In genomic region chr7:12715372-12716133, GRCh38 we compare ENCODE assay signal across 8 cellular contexts. TPM values are rescaled to one million over a fixed set of nuclear protein-coding genes. Genes with fewer than 3 reads are reported as not detected.
A peak's percentile ranks its signal among the peaks of the same experiment; 100 is the strongest.
DNase-seq lines count a peak whose midpoint lies in the region; ATAC-seq and TF ChIP-seq lines count a peak whose summit lies in the region.

No MANE protein-coding gene starts in this region.

- intact Hi-C loops in activated CD4-positive, alpha-beta T cell treated with anti-CD3 and anti-CD28 coated beads, Interleukin-2, amount 10 ng/mL, durations not matched to agents 24 days and 14 days (cut with micrococcal nuclease) = loop anchor here (2.0 kb wide), 1 partner anchor 15 kb away; no protein-coding TSS in a partner anchor
- intact Hi-C loops in psoas muscle (cut with DNase I) = no loop called here

- no peaks in the 10 kb centered on the region for H3K36me3 ChIP-seq in hepatocyte (replicated peaks; ENCODE audit: insufficient read depth, low read depth)
- no peaks in the 10 kb centered on the region for H3K36me3 ChIP-seq in psoas muscle (ENCODE audit: insufficient read depth in 1 of 2, low read depth in 1 of 2)

- in situ Hi-C loops in astrocyte of the cerebellum (cut with HindIII; ENCODE audit: low sequenced_read_pairs) = no loop called here

- H3K4me1 Mint-ChIP-seq in activated CD4-positive, alpha-beta T cell treated with anti-CD3 and anti-CD28 coated beads, Interleukin-2, amount 10 ng/mL, durations not matched to agents 24 days and 14 days = peaks cover 33% of the 10 kb centered on the region

- peak overlapping the region; percentile 11 for H2AFZ ChIP-seq in hepatocyte

- H3K27me3 Mint-ChIP-seq in activated CD4-positive, alpha-beta T cell treated with anti-CD3 and anti-CD28 coated beads, Interleukin-2, amount 10 ng/mL, durations not matched to agents 24 days and 14 days = no peaks in the 10 kb centered on the region

- WGBS in hepatocyte (ENCODE audit: low lambda C conversion rate, missing lambda C conversion rate) = 27% methylated on average over 12 of the region's 12 CpGs
- 16 to 27% (median 22%) methylated on average over 12 of the region's 12 CpGs for WGBS in psoas muscle, 3 donors

- H3K27me3 ChIP-seq in hepatocyte (no peaks in the 10 kb centered on the region), psoas muscle (ENCODE audit: insufficient read depth in 3 of 3, low read length in 2 of 3) (no peaks in the 10 kb centered on the region)

- H3K27ac ChIP-seq in hepatocyte = peak overlapping the region; percentile 72
- peak overlapping the region; percentile 58 for H3K27ac ChIP-seq in psoas muscle

- peaks cover 4% of the 10 kb centered on the region for H3K9me3 Mint-ChIP-seq in activated CD4-positive, alpha-beta T cell treated with anti-CD3 and anti-CD28 coated beads, Interleukin-2, amount 10 ng/mL, durations not matched to agents 24 days and 14 days

- H3K9me3 ChIP-seq in hepatocyte (ENCODE audit: low read depth) (no peaks in the 10 kb centered on the region), psoas muscle (no peaks in the 10 kb centered on the region)

- DNase-seq in activated CD4-positive, alpha-beta T cell treated with anti-CD3 and anti-CD28 coated beads, Interleukin-2, amount 10 ng/mL, durations not matched to agents 24 days and 14 days = peak; percentile 77
- DNase-seq in activated CD4-positive, alpha-beta T cell treated with anti-CD3 and anti-CD28 coated beads, Interleukin-2, amount 50 U/mL, for 1 hour = no peak
- DNase-seq in OCI-M1 (lab: John Stamatoyannopoulos, UW) (peak; percentile 94), astrocyte of the cerebellum (ENCODE audit: low read depth) (peak; percentile 84), hepatocyte (ENCODE audit: low spot score) (peak; percentile 78), psoas muscle (peak; percentile 67 to 69), SK-N-DZ (ENCODE audit: low spot score) (no peak)
- no peak for DNase-seq in effector CD4-positive, alpha-beta T cell

- H3K27ac Mint-ChIP-seq in activated CD4-positive, alpha-beta T cell treated with anti-CD3 and anti-CD28 coated beads, Interleukin-2, amount 10 ng/mL, durations not matched to agents 24 days and 14 days = peak overlapping the region; percentile 70

- no peaks in the 10 kb centered on the region for H3K9me2 ChIP-seq in hepatocyte (replicated peaks; ENCODE audit: insufficient read depth)

- H3K4me3 ChIP-seq in astrocyte of the cerebellum (ENCODE audit: low read depth, low read length) = peak overlapping the region; percentile 17
- no peak overlapping the region for H3K4me3 ChIP-seq in hepatocyte
- H3K4me3 ChIP-seq in psoas muscle = peak overlapping the region; percentile 38

- H3K4me1 ChIP-seq in hepatocyte (ENCODE audit: insufficient read depth) (peaks cover 30% of the 10 kb centered on the region), psoas muscle (peaks cover 17% of the 10 kb centered on the region)

- ATAC-seq in psoas muscle = peak; percentile 39 to 94 (median 93)

- no peaks in the 10 kb centered on the region for H3K79me2 ChIP-seq in hepatocyte

- no peaks in the 10 kb centered on the region for H3K36me3 Mint-ChIP-seq in activated CD4-positive, alpha-beta T cell treated with anti-CD3 and anti-CD28 coated beads, Interleukin-2, amount 10 ng/mL, durations not matched to agents 24 days and 14 days (ENCODE audit: low read depth)

- H3K4me3 Mint-ChIP-seq in activated CD4-positive, alpha-beta T cell treated with anti-CD3 and anti-CD28 coated beads, Interleukin-2, amount 10 ng/mL, durations not matched to agents 24 days and 14 days = peak overlapping the region; percentile 21

- peak overlapping the region; percentile 70 for H3K4me2 ChIP-seq in hepatocyte

- H4K20me1 ChIP-seq in hepatocyte (ENCODE audit: insufficient read depth, poor library complexity, severe bottlenecking) = no peaks in the 10 kb centered on the region

- TF ChIP-seq CTCF in astrocyte of the cerebellum (IDR thresholded peaks at IDR 0.05; ENCODE audit: low read depth, low read length, missing control alignments) (no peak), hepatocyte (IDR thresholded peaks at IDR 0.05; ENCODE audit: poor library complexity) (no peak), psoas muscle (IDR thresholded peaks at IDR 0.05) (no peak)

RNA-seq across cellular contexts. Expression of gene ARL4A, which starts 28.1 kb away (rescaled TPM):
- 8.9 and 11.0 TPM in 2 replicates for total RNA-seq in activated CD4-positive, alpha-beta T cell treated with anti-CD3 and anti-CD28 coated beads, Interleukin-2, amount 10 ng/mL, durations not matched to agents 24 days and 14 days
- 64.0 and 66.7 TPM in 2 replicates for total RNA-seq in hepatocyte
- polyA plus RNA-seq in hepatocyte = 59.3 and 60.3 TPM in 2 replicates
- total RNA-seq in psoas muscle = 10 to 100 TPM in 1 of 4 donors, 1 to 10 TPM in 3; 2.5 to 15.3 (median 5.2) TPM
- 10 to 100 TPM in 2 of 3 donors, 1 to 10 TPM in 1; 6.6 to 47.7 (median 12.6) TPM for polyA plus RNA-seq in psoas muscle
- polyA plus RNA-seq in SK-N-DZ (2014; cell fraction: cytosol; rRNA removed) = 6.1 and 10.7 TPM in 2 replicates
- polyA plus RNA-seq in SK-N-DZ (2014; cell fraction: nucleus; rRNA removed) = 3.8 and 8.4 TPM in 2 replicates

Comparison
In these comparisons a context has a peak if more than half of its experiments do, and no peak if none do; other contexts are left out.
1. DNase-seq: peak in activated CD4-positive, alpha-beta T cell treated with anti-CD3 and anti-CD28 coated beads, Interleukin-2, amount 10 ng/mL, durations not matched to agents 24 days and 14 days (single experiment), OCI-M1 (single experiment), astrocyte of the cerebellum (single experiment), hepatocyte (single experiment) and psoas muscle (2 of 2); none in activated CD4-positive, alpha-beta T cell treated with anti-CD3 and anti-CD28 coated beads, Interleukin-2, amount 50 U/mL, for 1 hour (single experiment), effector CD4-positive, alpha-beta T cell (single experiment) and SK-N-DZ (single experiment).